In genomic region chr14:64639340-64639821, GRCh38 we compare ENCODE assay signal across 2 cellular contexts.
TF ChIP-seq lines count a peak whose summit lies in the region.

No MANE protein-coding gene starts in this region.

TF ChIP-seq in liver, 16 proteins besides CTCF, POLR2A, EP300 and RAD21 (continued from another document):
- peak; percentile 86 for TF ChIP-seq SP1 (IDR thresholded peaks at IDR 0.05)
- TF ChIP-seq EGR1 (IDR thresholded peaks at IDR 0.05; ENCODE audit: low read depth in 2 of 2) = peak in 1 of 2 donors; percentile 31
- TF ChIP-seq ATF3 (IDR thresholded peaks at IDR 0.05) = no peak
- peak; percentile 26 for TF ChIP-seq REST (IDR thresholded peaks at IDR 0.05)
- TF ChIP-seq HNF4A (conservative IDR thresholded peaks at IDR 0.05) = peak; percentile 72 to 81
- TF ChIP-seq FOXA2 (IDR thresholded peaks at IDR 0.05) = no peak

TF ChIP-seq in HepG2, 621 proteins besides CTCF, POLR2A, EP300 and RAD21 (continued from another document):
- TF ChIP-seq ZNF710 (CRISPR knock-in tag; IDR thresholded peaks at IDR 0.05; ENCODE audit: borderline replicate concordance) = no peak
- TF ChIP-seq TOE1 (CRISPR knock-in tag; IDR thresholded peaks at IDR 0.05) = no peak
TF ChIP-seq in HepG2: peak in this region for 0.
